In the genomic region with DNA sequence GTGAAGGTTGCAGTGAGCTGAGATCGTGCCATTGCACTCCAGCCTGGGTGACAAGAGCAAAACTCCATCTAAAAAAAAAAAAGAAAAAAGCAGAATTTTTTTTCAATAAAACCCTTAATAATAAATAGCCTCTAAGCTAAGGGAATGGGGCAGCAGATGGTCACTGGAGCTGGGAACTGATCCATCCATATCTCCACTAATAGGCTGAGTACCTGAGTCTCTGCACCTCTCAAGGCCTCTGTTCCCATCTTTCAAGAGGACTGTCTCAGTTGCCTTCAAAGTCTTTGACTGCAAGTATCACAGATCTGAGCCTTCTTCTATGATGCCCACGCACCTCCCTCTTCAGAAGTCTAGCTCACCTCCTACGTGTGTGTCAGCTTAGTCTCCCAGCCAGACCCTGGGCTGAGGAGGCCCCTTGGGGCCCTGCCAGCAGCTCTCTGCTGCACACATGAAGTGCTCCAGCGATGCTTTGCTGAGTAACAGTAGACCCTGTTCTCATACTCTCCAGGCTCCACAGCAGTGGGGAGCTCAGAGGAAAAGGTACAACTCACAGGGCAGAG, we compare ENCODE assay signal across 25 cellular contexts. TPM values are rescaled to one million over a fixed set of nuclear protein-coding genes. Genes with fewer than 3 reads are reported as not detected.
DNase-seq lines count a peak whose midpoint lies in the region; ATAC-seq and TF ChIP-seq lines count a peak whose summit lies in the region.
"Had no signal": no experiment of that assay in that cellular context is flagged by ENCODE, and none has a peak within 500 bp of the region (broad histone marks: within the 10 kb centered on the region; RNA-seq: fewer than 3 reads in every experiment).

No MANE protein-coding gene starts in this region.

- no peak overlapping the region for H3K4ac ChIP-seq in neuronal stem cell (ENCODE audit: low read length)

- no peak overlapping the region for H2BK120ac ChIP-seq in neuronal stem cell (ENCODE audit: low read depth, low read length)

- peak; percentile 6 for DNase-seq in NCI-H2029 (lab: John Stamatoyannopoulos, UW)
- no peak for DNase-seq in NCI-H2029 treated with DMSO at 0.1 percent for 48 hours (lab: John Stamatoyannopoulos, UW)
- peak; percentile 85 for DNase-seq in cerebellar cortex (ENCODE audit: low spot score)
- no peak for DNase-seq in neuronal stem cell (ENCODE audit: low spot score)
- peak; percentile 5 to 7 for DNase-seq in thyroid gland
- no peak for DNase-seq in Karpas-422
- DNase-seq in left cardiac atrium = no peak
- DNase-seq: ACHN; BE2C; Calu3; DMS79 treated with DMSO at 0.1 percent for 48 hours; GOT3; HCEC 1CT; KBM-7; NCI-H1048; NCI-H1417 treated with DMSO at 0.1 percent for 48 hours; NCI-H187 treated with DMSO at 0.1 percent for 48 hours; NCI-H446; NCI-H524 treated with DMSO at 0.1 percent for 48 hours; NCI-H774; NK-92 treated with Interleukin-12 subunit alpha and Interleukin-12 subunit beta, amount 100 ng/mL, for 24 hours; PC-3 had no signal

- TF ChIP-seq CTCF in thyroid gland (IDR thresholded peaks at IDR 0.05) = no peak

- H4K8ac ChIP-seq in neuronal stem cell (ENCODE audit: low read depth, low read length) = no peak overlapping the region

- no peaks in the 10 kb centered on the region for H3K79me2 ChIP-seq in Karpas-422 (ENCODE audit: low read length)

- intact Hi-C loops in thyroid gland (cut with DNase I) (no loop called here), left cardiac atrium (cut with DNase I) (no loop called here)

- H3K4me1 ChIP-seq in neuronal stem cell (ENCODE audit: control insufficient read depth in 2 of 2, insufficient read depth in 1 of 2, low read depth in 1 of 2, low read length in 2 of 2) (peaks cover 3 to 10% of the 10 kb centered on the region in 2 donors), thyroid gland (no peaks in the 10 kb centered on the region), Karpas-422 (ENCODE audit: low read length) (peaks cover 4% of the 10 kb centered on the region)
- H3K4me1 ChIP-seq: BE2C had no signal

- H4K20me1 ChIP-seq in Karpas-422 (ENCODE audit: insufficient read depth, low read depth, low read length) = no peaks in the 10 kb centered on the region

- no peaks in the 10 kb centered on the region for H3K9me2 ChIP-seq in Karpas-422 (replicated peaks; ENCODE audit: insufficient read depth, low read length)

- H3K36me3 ChIP-seq in neuronal stem cell (replicated peaks in 1 of 2; ENCODE audit: control insufficient read depth in 2 of 2, insufficient read depth in 2 of 2, low read length in 2 of 2) (no peaks in the 10 kb centered on the region), thyroid gland (no peaks in the 10 kb centered on the region), Karpas-422 (ENCODE audit: insufficient read depth, low read length) (no peaks in the 10 kb centered on the region)
- H3K36me3 ChIP-seq: BE2C had no signal

- WGBS in neuronal stem cell (ENCODE audit: extremely low coverage in 2 of 2, insufficient read length in 2 of 2, insufficient replicate concordance in 1 of 2), 2 donors = no CpG with 5 or more reads among the region's 4 CpGs
- WGBS in thyroid gland, 2 donors = 52 to 61% methylated on average over 4 of the region's 4 CpGs

- H3K23ac ChIP-seq in neuronal stem cell (ENCODE audit: low read depth, low read length, poor library complexity) = no peak overlapping the region

- no peak overlapping the region for H2BK5ac ChIP-seq in neuronal stem cell (ENCODE audit: low read length)

- no peak for TF ChIP-seq POLR2A in thyroid gland (IDR thresholded peaks at IDR 0.05)

- H2BK15ac ChIP-seq in neuronal stem cell (ENCODE audit: low read length) = no peak overlapping the region

- ATAC-seq in left cardiac atrium (no peak), GM18873 (IDR thresholded peaks at IDR 0.05; ENCODE audit: low FRiP score, unreplicated experiment) (no peak)
- ATAC-seq: PC-3, SK-N-SH treated with all-trans-retinoic acid at 6 μM for 48 hours had no signal

- H3K27ac ChIP-seq in neuronal stem cell (replicated peaks; ENCODE audit: low read length) = no peak overlapping the region
- no peak overlapping the region for H3K27ac ChIP-seq in thyroid gland
- H3K27ac ChIP-seq in Karpas-422 (ENCODE audit: low read length) = no peak overlapping the region
- H3K27ac ChIP-seq: 22Rv1 had no signal

- H3K9me3 ChIP-seq in neuronal stem cell (replicated peaks in 1 of 2; ENCODE audit: control insufficient read depth in 2 of 2, insufficient read depth in 1 of 2, low read depth in 1 of 2, low read length in 2 of 2) (no peaks in the 10 kb centered on the region), thyroid gland (no peaks in the 10 kb centered on the region), Karpas-422 (ENCODE audit: low read length) (no peaks in the 10 kb centered on the region)
- H3K9me3 ChIP-seq: BE2C had no signal

- H2BK12ac ChIP-seq in neuronal stem cell (ENCODE audit: low read length) = no peak overlapping the region

- no peak overlapping the region for H3K14ac ChIP-seq in neuronal stem cell (ENCODE audit: low read length)

- H3K4me2 ChIP-seq in neuronal stem cell (ENCODE audit: insufficient read depth, low read length, poor library complexity, severe bottlenecking) (no peak overlapping the region), Karpas-422 (ENCODE audit: low read depth, low read length, poor library complexity, severe bottlenecking) (no peak overlapping the region)

- H4K91ac ChIP-seq in neuronal stem cell (ENCODE audit: low read depth, low read length, poor library complexity) = no peak overlapping the region

- H3K4me3 ChIP-seq in neuronal stem cell (ENCODE audit: low read length in 2 of 2) (no peak overlapping the region), thyroid gland (replicated peaks in 1 of 3) (no peak overlapping the region), Karpas-422 (ENCODE audit: low read length) (no peak overlapping the region)

- H3K9ac ChIP-seq in neuronal stem cell (ENCODE audit: low read depth, low read length, poor library complexity) (no peak overlapping the region), Karpas-422 (ENCODE audit: low read length) (no peak overlapping the region)

- H3K79me1 ChIP-seq in neuronal stem cell (ENCODE audit: low read depth, low read length) = no peaks in the 10 kb centered on the region

- H2AFZ ChIP-seq in neuronal stem cell (ENCODE audit: low read length) (no peak overlapping the region), Karpas-422 (ENCODE audit: low read length) (no peak overlapping the region)

- no peaks in the 10 kb centered on the region for H3K27me3 ChIP-seq in neuronal stem cell (ENCODE audit: control insufficient read depth in 3 of 3, insufficient read depth in 3 of 3, low read depth in 1 of 3, low read length in 3 of 3)
- H3K27me3 ChIP-seq in thyroid gland = no peaks in the 10 kb centered on the region
- no peaks in the 10 kb centered on the region for H3K27me3 ChIP-seq in Karpas-422 (ENCODE audit: low read length)
- H3K27me3 ChIP-seq: BE2C had no signal

- H3K18ac ChIP-seq in neuronal stem cell (ENCODE audit: low read length) = peak overlapping the region; percentile 67

- no peak overlapping the region for H2AK5ac ChIP-seq in neuronal stem cell (ENCODE audit: low read depth, low read length)

RNA-seq across cellular contexts. Expression of gene ST8SIA5, which starts 32.9 kb away (rescaled TPM):
- polyA plus RNA-seq in neuronal stem cell (2013, experiment 1 of 2) = 0.13 TPM
- polyA plus RNA-seq in neuronal stem cell (2013, experiment 2 of 2) = 0.08 TPM
- total RNA-seq in thyroid gland (1 to 10 TPM in 1 of 4 donors, under 1 TPM in 2, not detected in 1; 0.04 to 1.2 (median 0.24) TPM), left cardiac atrium (1 to 10 TPM; 2.5 to 5.2 TPM)
- total RNA-seq in Karpas-422 (2014; rRNA removed; shearing (Covaris generic); ENCODE audit: low replicate concordance) = under 0.01 and 0.25 TPM in 2 replicates
- total RNA-seq: Calu3 had no signal

Comparison
In these comparisons a context has a peak if more than half of its experiments do, and no peak if none do; other contexts are left out.
1. DNase-seq: peak in NCI-H2029 (single experiment), cerebellar cortex (single experiment) and thyroid gland (2 of 2); none in NCI-H2029 treated with DMSO at 0.1 percent for 48 hours (single experiment), neuronal stem cell (single experiment), Karpas-422 (single experiment) and left cardiac atrium (single experiment).